Comparison of ENCODE assay signal across 10 cellular contexts in the genomic region with DNA sequence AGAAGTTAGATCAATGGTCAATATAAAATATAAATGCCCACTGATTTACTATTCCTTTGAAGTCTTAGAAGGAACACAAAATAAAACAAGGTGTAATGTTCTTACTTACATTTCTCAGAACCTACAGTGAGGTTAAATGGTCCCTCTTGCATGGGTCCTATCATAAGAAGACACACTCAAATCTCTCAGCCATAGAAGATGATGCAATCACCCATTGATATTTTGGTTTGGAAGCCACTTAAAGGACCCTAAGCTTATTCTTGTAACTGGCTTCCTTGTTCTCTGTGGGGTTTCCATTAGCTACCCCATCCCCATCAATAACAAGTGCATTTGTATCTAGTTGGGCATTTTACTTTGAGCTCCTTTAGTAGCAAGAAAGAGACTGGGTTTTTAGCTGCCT. TPM values are rescaled to one million over a fixed set of nuclear protein-coding genes. Genes with fewer than 3 reads are reported as not detected.
"Had no signal": no experiment of that assay in that cellular context is flagged by ENCODE, and none has a peak within 500 bp of the region (broad histone marks: within the 10 kb centered on the region; RNA-seq: fewer than 3 reads in every experiment).

No MANE protein-coding gene starts in this region.

- H2AFZ ChIP-seq: GM23338 had no signal

- H3K4me3 ChIP-seq: GM23338, HAP-1 had no signal

- H3K27ac ChIP-seq: HL-60 had no signal

- H3K27ac Mint-ChIP-seq: GM23338, HFFc6, IgD-negative memory B cell had no signal

- H3K4me1 ChIP-seq: HAP-1 had no signal

- H3K27me3 Mint-ChIP-seq: IgD-negative memory B cell had no signal

- ATAC-seq: GM23338, HCT116 had no signal

- H3K4me2 ChIP-seq: GM23338 had no signal

- H3K4me3 Mint-ChIP-seq: GM23338, HFFc6, IgD-negative memory B cell had no signal

- DNase-seq: H7, HFFc6, KG1 had no signal

- H3K36me3 ChIP-seq: HAP-1 had no signal

- H3K4me1 Mint-ChIP-seq: GM23338, IgD-negative memory B cell had no signal

- H3K9me3 ChIP-seq: HAP-1 had no signal

RNA-seq across cellular contexts. Expression of a gene that starts 15.1 kb away (rescaled TPM):
- total RNA-seq: GM23338, H4, HFFc6, HT1080 had no signal
- polyA plus RNA-seq: IgD-negative memory B cell had no signal
